ENCODE assay signal across 8 cellular contexts in the genomic region with DNA sequence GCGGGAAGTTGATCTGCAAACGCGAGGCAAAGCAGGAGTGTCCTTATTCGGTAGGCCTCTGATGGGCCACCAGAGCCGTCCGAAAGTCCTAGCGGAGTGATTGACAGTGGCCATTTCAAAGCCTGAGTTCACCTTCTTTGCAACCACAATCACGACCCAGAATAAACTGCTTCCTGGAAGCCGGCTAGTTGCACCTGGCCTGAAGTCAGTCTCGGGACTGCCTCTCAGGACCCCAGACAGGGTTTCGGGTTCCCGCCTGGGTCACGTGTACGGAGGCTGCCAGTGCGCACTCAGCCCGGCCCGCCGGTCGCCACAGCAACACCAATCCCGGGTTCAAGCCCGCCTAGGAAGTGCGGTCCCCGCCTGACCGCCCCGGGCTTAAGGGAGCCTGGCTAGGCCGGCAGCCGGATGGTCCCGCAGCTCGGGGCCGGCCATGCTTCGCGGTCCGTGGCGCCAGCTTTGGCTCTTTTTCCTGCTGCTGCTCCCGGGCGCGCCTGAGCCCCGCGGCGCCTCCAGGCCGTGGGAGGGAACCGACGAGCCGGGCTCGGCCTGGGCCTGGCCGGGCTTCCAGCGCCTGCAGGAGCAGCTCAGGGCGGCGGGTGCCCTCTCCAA. TPM values are rescaled to one million over a fixed set of nuclear protein-coding genes. Genes with fewer than 3 reads are reported as not detected.
A peak's percentile ranks its signal among the peaks of the same experiment; 100 is the strongest.
DNase-seq lines count a peak whose midpoint lies in the region; ATAC-seq, FAIRE-seq and TF ChIP-seq lines count a peak whose summit lies in the region.

TSS of gene TOR3A (plus strand) at position 375 of the 612 bp plus-strand sequence. CDS start at position 434, 59 bp downstream.

- TF ChIP-seq CTCF in left ventricle myocardium inferior (IDR thresholded peaks at IDR 0.05; ENCODE audit: borderline replicate concordance) = no peak
- TF ChIP-seq CTCF in upper lobe of right lung (IDR thresholded peaks at IDR 0.05) = no peak

- ATAC-seq in HG02678 (IDR thresholded peaks at IDR 0.05; ENCODE audit: unreplicated experiment) (peak; percentile 90), upper lobe of right lung (peak; percentile 96)

- H3K36me3 ChIP-seq in left ventricle myocardium inferior = peaks cover 16% of the 10 kb centered on the region
- H3K36me3 ChIP-seq in upper lobe of right lung = peaks cover 15% of the 10 kb centered on the region

- H3K27me3 ChIP-seq in left ventricle myocardium inferior (ENCODE audit: low read depth) (no peaks in the 10 kb centered on the region), upper lobe of right lung (no peaks in the 10 kb centered on the region)

- intact Hi-C loops in left ventricle myocardium inferior (cut with micrococcal nuclease) (loop anchor here (5.0 kb wide), 1 partner anchor 285 kb away; the partner anchor contains the start of gene AXDND1), posterior vena cava (cut with DNase I) (loop anchor here in 1 of 2 donors (5.0 kb wide), 1 partner anchor 285 kb away; the partner anchor contains the start of gene AXDND1), upper lobe of right lung (cut with DNase I) (no loop called here)

- H3K4me3 ChIP-seq in left ventricle myocardium inferior = peak within 1 kb of the TSS; percentile 83
- peak within 1 kb of the TSS; percentile 94 for H3K4me3 ChIP-seq in upper lobe of right lung

- H3K9me3 ChIP-seq in left ventricle myocardium inferior (replicated peaks) (no peaks in the 10 kb centered on the region), upper lobe of right lung (no peaks in the 10 kb centered on the region)

- peak; percentile 94 for FAIRE-seq in GM12891 (lab: Jason Lieb, UNC)

- peak; percentile 92 for DNase-seq in GM12891 (ENCODE audit: insufficient read length, low spot score)
- peak; percentile 90 for DNase-seq in NCI-H1105 treated with DMSO at 0.1 percent for 48 hours (lab: John Stamatoyannopoulos, UW)
- peak; percentile 51 to 87 (median 61) for DNase-seq in T-helper 1 cell
- peak; percentile 84 for DNase-seq in amniotic epithelial cell (ENCODE audit: low read depth)
- peak; percentile 92 for DNase-seq in left ventricle myocardium inferior
- DNase-seq in posterior vena cava (ENCODE audit: low spot score) = peak; percentile 97
- peak; percentile 97 for DNase-seq in upper lobe of right lung

- TF ChIP-seq POLR2A in GM12891 (IDR thresholded peaks at IDR 0.05; ENCODE audit: low read depth, low read length) = peak; percentile 86

- H3K27ac ChIP-seq in left ventricle myocardium inferior (replicated peaks) (peak within 1 kb of the TSS; percentile 81), upper lobe of right lung (peak within 1 kb of the TSS; percentile 91)

- H3K4me1 ChIP-seq in left ventricle myocardium inferior (peaks cover 27% of the 10 kb centered on the region), upper lobe of right lung (peaks cover 14% of the 10 kb centered on the region)

TF ChIP-seq in GM12891, 5 proteins besides CTCF, POLR2A, EP300 and RAD21:
- TF ChIP-seq POLR2AphosphoS5 (IDR thresholded peaks at IDR 0.05; ENCODE audit: low read depth, low read length) = peak; percentile 61; the same call in 1 of the 2 replicates
- TF ChIP-seq SPI1 (IDR thresholded peaks at IDR 0.05; ENCODE audit: low read depth, low read length) = 0 out of 2 replicates have a peak, but pooled peaks have one; percentile 31
- peak; percentile 63; the same call in 1 of the 2 replicates for TF ChIP-seq TAF1 (IDR thresholded peaks at IDR 0.05; ENCODE audit: low read depth, low read length)
- TF ChIP-seq POU2F2 (IDR thresholded peaks at IDR 0.05; ENCODE audit: low read depth, low read length) = peak; percentile 43; the same call in 1 of the 2 replicates
- no peak for TF ChIP-seq PAX5 (IDR thresholded peaks at IDR 0.05; ENCODE audit: insufficient read depth, low read length, severe bottlenecking)

RNA-seq across cellular contexts. Expression of gene TOR3A, which starts in this region (rescaled TPM):
- 22.3 TPM for polyA plus RNA-seq in GM12891 (2012; ENCODE audit: low read depth, missing spikeins)
- total RNA-seq in left ventricle myocardium inferior (9.6 TPM), posterior vena cava (10 to 100 TPM; 13.0 to 18.3 TPM), upper lobe of right lung (23.0 TPM)

Comparison
In these comparisons a context has a peak if more than half of its experiments do, and no peak if none do; other contexts are left out.
1. Peak in every context shown above with its lines: DNase-seq, ATAC-seq, H3K4me3 ChIP-seq and H3K27ac ChIP-seq.